ENCODE assay signal across 8 cellular contexts in genomic region chr7:117124585-117125220, GRCh38.
A peak's percentile ranks its signal among the peaks of the same experiment; 100 is the strongest.
DNase-seq lines count a peak whose midpoint lies in the region; ATAC-seq and TF ChIP-seq lines count a peak whose summit lies in the region.

No MANE protein-coding gene starts in this region.

- peaks cover 16% of the 10 kb centered on the region for H3K36me3 ChIP-seq in cardiac muscle cell

- H3K27me3 ChIP-seq in cardiac muscle cell: no peaks in the 10 kb centered on the region

- H3K27ac ChIP-seq in cardiac muscle cell: peak overlapping the region; percentile 67

- peak; percentile 81 for ATAC-seq in GM18858 (IDR thresholded peaks at IDR 0.05; ENCODE audit: unreplicated experiment)
- ATAC-seq in HG03064 (IDR thresholded peaks at IDR 0.05; ENCODE audit: low read depth, unreplicated experiment): peak; percentile 60

- H3K4me3 ChIP-seq in cardiac muscle cell: no peak overlapping the region

- DNase-seq in ACHN (peak; percentile 100), NCI-H748 (lab: John Stamatoyannopoulos, UW; ENCODE audit: unreplicated experiment) (peak; percentile 88), cardiac muscle cell (ENCODE audit: low read depth in 1 of 2, low spot score in 1 of 2) (peak; percentile 79 to 88)
- DNase-seq in activated T-cell treated with anti-CD3 and anti-CD28 coated beads, Interleukin-2, amount 50 U/mL, for 48 hours: peak; percentile 82 to 85
- peak; percentile 68 to 71 for DNase-seq in stimulated activated CD4-positive, alpha-beta T cell treated with anti-CD3 and anti-CD28 coated beads, Interleukin-2, amount 100 ng/mL, for 24 hours
- no peak for DNase-seq in central memory CD4-positive, alpha-beta T cell

- in situ Hi-C loops in ACHN (cut with HindIII; ENCODE audit: low pct_ligation_motif_present, low pct_unique_long_range_greater_than_20kb, low sequenced_read_pairs): no loop called here

- H3K4me1 ChIP-seq in cardiac muscle cell (ENCODE audit: low read depth): peaks cover 52% of the 10 kb centered on the region

- no peak for TF ChIP-seq CTCF in cardiac muscle cell (IDR thresholded peaks at IDR 0.05; ENCODE audit: low read depth, low read length)

- no peaks in the 10 kb centered on the region for H3K9me3 ChIP-seq in cardiac muscle cell (ENCODE audit: low read depth)
